10 cellular contexts compared by ENCODE assay signal in the genomic region with DNA sequence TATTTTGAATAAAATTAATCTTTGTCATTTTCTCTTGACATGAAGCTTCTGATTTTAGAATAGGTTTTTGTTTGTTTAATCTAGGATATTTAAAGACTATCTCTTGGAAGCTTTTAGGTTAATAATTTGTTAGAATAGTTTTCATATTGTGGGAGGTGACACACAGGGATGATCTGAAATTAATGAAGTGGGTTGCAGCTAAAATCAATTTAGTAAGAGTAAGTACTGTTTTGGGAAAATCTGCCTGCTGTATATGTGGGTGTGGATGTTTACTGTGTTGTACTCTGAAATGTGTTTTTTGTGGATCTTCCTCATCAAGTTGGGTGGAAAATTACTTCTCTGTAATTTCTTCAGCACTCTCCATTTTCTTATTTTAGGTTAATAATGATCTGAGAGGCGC.
DNase-seq lines count a peak whose midpoint lies in the region; ATAC-seq and TF ChIP-seq lines count a peak whose summit lies in the region.
"Had no signal": no experiment of that assay in that cellular context is flagged by ENCODE, and none has a peak within 500 bp of the region (broad histone marks: within the 10 kb centered on the region; RNA-seq: fewer than 3 reads in every experiment).

No MANE protein-coding gene starts in this region.

- peak overlapping the region; percentile 85 for H3K4me3 Mint-ChIP-seq in T-helper 17 cell
- H3K4me3 Mint-ChIP-seq: WTC11 had no signal

- no peaks in the 10 kb centered on the region for H3K79me2 ChIP-seq in smooth muscle cell (ENCODE audit: low read depth)

- 94% methylated on average over 1 of the region's 1 CpG for WGBS in smooth muscle cell (ENCODE audit: low lambda C conversion rate)

- H3F3A ChIP-seq in smooth muscle cell (ENCODE audit: low read depth): peaks cover 11% of the 10 kb centered on the region

- H3K36me3 Mint-ChIP-seq in T-helper 17 cell (ENCODE audit: low read depth): no peaks in the 10 kb centered on the region

- peak overlapping the region; percentile 58 for H3K27ac ChIP-seq in foreskin keratinocyte
- peak overlapping the region; percentile 88 for H3K27ac ChIP-seq in smooth muscle cell (ENCODE audit: low read depth)

- H2AFZ ChIP-seq in smooth muscle cell (ENCODE audit: low read depth): peak overlapping the region; percentile 11

- TF ChIP-seq CTCF in foreskin keratinocyte (conservative IDR thresholded peaks at IDR 0.05) (no peak), smooth muscle cell (IDR thresholded peaks at IDR 0.05; ENCODE audit: borderline replicate concordance, insufficient read depth, poor library complexity, severe bottlenecking) (no peak)

- peaks cover 7% of the 10 kb centered on the region for H3K4me1 Mint-ChIP-seq in T-helper 17 cell

- H3K4me1 ChIP-seq in foreskin keratinocyte (peaks cover 9% of the 10 kb centered on the region), smooth muscle cell (ENCODE audit: low read depth) (peaks cover 4% of the 10 kb centered on the region)

- H3K4me2 ChIP-seq in smooth muscle cell: peak overlapping the region; percentile 83

- H3K4me3 ChIP-seq in GM08714 (ENCODE audit: low read length): peak overlapping the region; percentile 65
- H3K4me3 ChIP-seq in smooth muscle cell: peak overlapping the region; percentile 42

- ATAC-seq in T-helper 17 cell (no peak), foreskin keratinocyte (no peak), GM21526 (IDR thresholded peaks at IDR 0.05; ENCODE audit: low FRiP score, unreplicated experiment) (no peak), GM21528 (IDR thresholded peaks at IDR 0.05; ENCODE audit: low FRiP score, unreplicated experiment) (no peak), HG03196 (IDR thresholded peaks at IDR 0.05; ENCODE audit: unreplicated experiment) (no peak)

- H3K27me3 ChIP-seq in foreskin keratinocyte (no peaks in the 10 kb centered on the region), smooth muscle cell (ENCODE audit: low read depth) (no peaks in the 10 kb centered on the region)

- no peaks in the 10 kb centered on the region for H3K36me3 ChIP-seq in smooth muscle cell (ENCODE audit: low read depth)

- H3K27ac Mint-ChIP-seq in T-helper 17 cell: peak overlapping the region; percentile 91

- no peaks in the 10 kb centered on the region for H3K27me3 Mint-ChIP-seq in T-helper 17 cell

- peak overlapping the region; percentile 57 for H3K9ac ChIP-seq in smooth muscle cell (ENCODE audit: low read depth)

- H3K9me3 ChIP-seq in T-helper 17 cell (ENCODE audit: control insufficient read depth, low read length, poor library complexity, severe bottlenecking): no peaks in the 10 kb centered on the region
- no peaks in the 10 kb centered on the region for H3K9me3 ChIP-seq in smooth muscle cell (replicated peaks; ENCODE audit: low read depth)

- no peaks in the 10 kb centered on the region for H4K20me1 ChIP-seq in smooth muscle cell (ENCODE audit: low read depth)

- no peak for DNase-seq in T-helper 17 cell
- no peak for DNase-seq in foreskin keratinocyte
- DNase-seq in smooth muscle cell (lab: John Stamatoyannopoulos, UW; ENCODE audit: unreplicated experiment): no peak
- DNase-seq in NCI-H345 (lab: John Stamatoyannopoulos, UW): no peak
- DNase-seq: NCI-H2081 treated with DMSO at 0.1 percent for 48 hours had no signal
